ENCODE assay signal across 1 cellular context in genomic region chr5:54876-55569, GRCh38.
TF ChIP-seq lines count a peak whose summit lies in the region.

No MANE protein-coding gene starts in this region.

TF ChIP-seq in H1, 55 proteins besides CTCF, POLR2A, EP300 and RAD21:
- TF ChIP-seq ZNF274 (IDR thresholded peaks at IDR 0.05; ENCODE audit: borderline replicate concordance, extremely low read depth, low read length) (no peak), PHF8 (conservative IDR thresholded peaks at IDR 0.05; ENCODE audit: low read depth, low read length) (no peak), HDAC6 (IDR thresholded peaks at IDR 0.05; ENCODE audit: low read depth, low read length) (no peak), KDM4A (IDR thresholded peaks at IDR 0.05; ENCODE audit: low read depth, low read length, severe bottlenecking) (no peak), SP1 (IDR thresholded peaks at IDR 0.05; ENCODE audit: low read depth, low read length) (no peak), EZH2 (IDR thresholded peaks at IDR 0.05; ENCODE audit: low read depth, low read length, severe bottlenecking) (no peak), CREB1 (IDR thresholded peaks at IDR 0.05) (no peak)
